In genomic region chr7:82615527-82615926, GRCh38 we compare ENCODE assay signal across 1 cellular context.
TF ChIP-seq lines count a peak whose summit lies in the region.

No MANE protein-coding gene starts in this region.

TF ChIP-seq in HepG2, 621 proteins besides CTCF, POLR2A, EP300 and RAD21 (continued from another document):
- TF ChIP-seq, protein P1, sequence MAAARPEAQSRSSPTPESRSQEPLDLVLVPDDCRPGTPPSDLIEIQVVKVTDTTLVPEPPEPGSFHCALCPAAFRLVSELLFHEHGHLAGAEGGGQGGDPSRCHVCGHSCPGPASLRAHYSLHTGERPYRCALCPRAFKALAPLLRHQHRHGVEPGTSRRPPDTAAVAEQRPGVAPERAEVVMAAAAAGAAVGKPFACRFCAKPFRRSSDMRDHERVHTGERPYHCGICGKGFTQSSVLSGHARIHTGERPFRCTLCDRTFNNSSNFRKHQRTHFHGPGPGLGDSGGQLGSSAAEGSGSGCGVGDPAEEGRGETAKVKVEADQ (CRISPR knock-in tag; IDR thresholded peaks at IDR 0.05; ENCODE audit: borderline replicate concordance), result no peak
- no peak for TF ChIP-seq SAP130 (CRISPR knock-in tag; IDR thresholded peaks at IDR 0.05; ENCODE audit: low read depth)
- TF ChIP-seq ZNF18 (CRISPR knock-in tag; IDR thresholded peaks at IDR 0.05; ENCODE audit: insufficient replicate concordance), result no peak
- no peak for TF ChIP-seq NFYC (CRISPR knock-in tag; IDR thresholded peaks at IDR 0.05)
- TF ChIP-seq ZEB1 (IDR thresholded peaks at IDR 0.05; ENCODE audit: insufficient replicate concordance, low read depth), result no peak
- no peak for TF ChIP-seq ZNF121 (CRISPR knock-in tag; IDR thresholded peaks at IDR 0.05)
